In the genomic region with DNA sequence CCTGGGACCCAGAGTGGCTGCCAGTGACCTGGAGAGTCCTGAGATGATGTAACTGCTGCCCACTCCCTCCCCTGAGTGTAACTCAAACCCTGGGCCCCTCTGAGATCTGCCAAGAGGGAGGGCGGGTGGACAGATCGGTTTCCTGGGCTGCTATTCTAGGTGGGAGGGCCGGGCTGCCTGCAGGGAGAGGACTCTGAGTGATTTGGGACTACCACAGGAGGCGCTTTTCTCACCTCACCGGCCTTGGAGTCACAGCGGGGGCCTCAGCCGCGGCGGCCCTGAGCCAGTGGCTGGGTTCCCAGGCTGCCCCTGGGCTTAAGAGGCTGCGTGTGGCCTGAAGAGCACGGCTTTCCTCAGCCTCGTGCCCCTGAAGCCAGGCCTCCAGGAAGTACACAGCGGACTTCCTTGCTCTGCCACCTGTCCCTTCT, we compare ENCODE assay signal across 9 cellular contexts. TPM values are rescaled to one million over a fixed set of nuclear protein-coding genes. Genes with fewer than 3 reads are reported as not detected.
DNase-seq lines count a peak whose midpoint lies in the region; ATAC-seq and TF ChIP-seq lines count a peak whose summit lies in the region.
"Had no signal": no experiment of that assay in that cellular context is flagged by ENCODE, and none has a peak within 500 bp of the region (broad histone marks: within the 10 kb centered on the region; RNA-seq: fewer than 3 reads in every experiment).

No MANE protein-coding gene starts in this region.

- H3K9me1 ChIP-seq in IMR-90 (ENCODE audit: insufficient read depth, low read length) = peaks cover 21% of the 10 kb centered on the region; the same call in 1 of the 2 replicates

- H3K9ac ChIP-seq in IMR-90 (ENCODE audit: low read depth, low read length) (no peak overlapping the region), PC-3 (ENCODE audit: low read length) (no peak overlapping the region)

- peak overlapping the region; percentile 63 for H2AFZ ChIP-seq in IMR-90 (replicated peaks; ENCODE audit: low read length, poor library complexity)
- no peak overlapping the region for H2AFZ ChIP-seq in PC-3 (ENCODE audit: low read length)

- H2BK15ac ChIP-seq in IMR-90 (ENCODE audit: low read depth, low read length) = no peak overlapping the region

- H3K4me2 ChIP-seq in IMR-90 (ENCODE audit: low read depth, low read length) = no peak overlapping the region
- H3K4me2 ChIP-seq in PC-3 (ENCODE audit: low read length) = no peak overlapping the region

- H3F3A ChIP-seq in PC-3 (ENCODE audit: low read length, unreplicated experiment) = no peaks in the 10 kb centered on the region

- WGBS in IMR-90 (ENCODE audit: extremely low coverage in 2 of 2, insufficient read length in 1 of 2), 2 experiments = 65% methylated on average over 4 of the region's 13 CpGs; no CpG with 5 or more reads in 1 of the 2 experiments

- peak overlapping the region; percentile 57 for H3K4ac ChIP-seq in IMR-90 (ENCODE audit: low read depth, low read length)

- no peak overlapping the region; the same call in 1 of the 2 replicates for H3K18ac ChIP-seq in IMR-90 (ENCODE audit: low read depth, low read length)

- H3K23ac ChIP-seq in IMR-90 (ENCODE audit: low read depth, low read length) = no peak overlapping the region; the same call in 1 of the 2 replicates

- no peak overlapping the region for H2BK5ac ChIP-seq in IMR-90 (ENCODE audit: low read depth, low read length, poor library complexity, severe bottlenecking)

- H4K8ac ChIP-seq in IMR-90 (ENCODE audit: low read depth in 2 of 2, low read length in 2 of 2) = 0 out of 4 replicates have a peak overlapping the region, but pooled peaks of 1 of the 2 experiments have one; percentile 21

- peak overlapping the region; percentile 64; the same call in 1 of the 2 replicates for H2AK5ac ChIP-seq in IMR-90 (ENCODE audit: low read depth, low read length)

- no peaks in the 10 kb centered on the region for H3K9me3 ChIP-seq in IMR-90 (ENCODE audit: control insufficient read depth, insufficient read depth, low read length)
- no peaks in the 10 kb centered on the region for H3K9me3 ChIP-seq in neutrophil
- no peaks in the 10 kb centered on the region for H3K9me3 ChIP-seq in PC-3 (ENCODE audit: low read length)

- peaks cover 2% of the 10 kb centered on the region; the same call in 1 of the 2 replicates for H3K36me3 ChIP-seq in IMR-90 (ENCODE audit: control insufficient read depth, insufficient read depth, low read length)
- H3K36me3 ChIP-seq in neutrophil = peaks cover 50% of the 10 kb centered on the region
- peaks cover 7% of the 10 kb centered on the region; the same call in 1 of the 2 replicates for H3K36me3 ChIP-seq in PC-3 (ENCODE audit: low read depth, low read length)

- no peak for TF ChIP-seq RAD21 in IMR-90 (IDR thresholded peaks at IDR 0.05; ENCODE audit: low read length)

- H3K27ac ChIP-seq in IMR-90 (ENCODE audit: insufficient read depth, low read length) (no peak overlapping the region), caudate nucleus (ENCODE audit: low read depth, low read length) (peak overlapping the region; percentile 8), neutrophil (peak overlapping the region; percentile 99), PC-3 (ENCODE audit: low read length) (no peak overlapping the region)

- intact Hi-C loops in IMR-90 (cut with micrococcal nuclease) = no loop called here
- intact Hi-C loops in PC-3 (cut with micrococcal nuclease) = no loop called here

- H3K9me2 ChIP-seq in PC-3 (replicated peaks; ENCODE audit: low read length) = no peaks in the 10 kb centered on the region

- H2AK9ac ChIP-seq in IMR-90 (replicated peaks; ENCODE audit: low read depth, low read length, poor library complexity) = peak overlapping the region; percentile 23

- peaks cover 18% of the 10 kb centered on the region for H4K20me1 ChIP-seq in IMR-90 (ENCODE audit: insufficient read depth, low read length)
- H4K20me1 ChIP-seq in PC-3 (ENCODE audit: low read length) = peaks cover 51% of the 10 kb centered on the region; the same call in 1 of the 2 replicates

- TF ChIP-seq POLR2A in IMR-90 (IDR thresholded peaks at IDR 0.05; ENCODE audit: low read depth, low read length) = no peak

- CTCF ChIA-PET in IMR-90 (lab: Yijun Ruan, JAX) = no interaction called here
- CTCF ChIA-PET in PC-3 (lab: Charles Lee) = no interaction called here

- dilution Hi-C loops in IMR-90 (cut with HindIII; ENCODE audit: low sequenced_read_pairs, unreplicated experiment) = no loop called here

- H3K79me1 ChIP-seq in IMR-90 (ENCODE audit: low read depth in 1 of 2, low read length in 2 of 2) = peaks cover 30 to 51% of the 10 kb centered on the region in 2 experiments

- peaks cover 70% of the 10 kb centered on the region for H3K79me2 ChIP-seq in PC-3 (ENCODE audit: low read length)

- peak; percentile 44 for DNase-seq in ELF-1 (ENCODE audit: low read depth, low spot score)
- no peak for DNase-seq in IMR-90
- peak in 1 of 61 donors; percentile 8 for DNase-seq in caudate nucleus (lab: John Stamatoyannopoulos, UW)
- DNase-seq in GM20000 (ENCODE audit: low spot score) = no peak
- no peak for DNase-seq in PC-3
- DNase-seq in cortex of kidney (lab: John Stamatoyannopoulos, UW) = no peak
- DNase-seq: NCI-H345 had no signal

- no peak overlapping the region for H3K56ac ChIP-seq in IMR-90 (ENCODE audit: extremely low read depth, insufficient read depth, low read length)

- H3K27me3 ChIP-seq in IMR-90 (ENCODE audit: control insufficient read depth, insufficient read depth, low read length) = no peaks in the 10 kb centered on the region
- no peaks in the 10 kb centered on the region for H3K27me3 ChIP-seq in neutrophil
- H3K27me3 ChIP-seq in PC-3 (ENCODE audit: low read length) = no peaks in the 10 kb centered on the region

- no peak overlapping the region for H2BK20ac ChIP-seq in IMR-90 (ENCODE audit: low read depth, low read length)

- no peak overlapping the region for H4K91ac ChIP-seq in IMR-90 (ENCODE audit: insufficient read depth, low read depth, low read length)

- no peak overlapping the region; the same call in 1 of the 2 replicates for H4K5ac ChIP-seq in IMR-90 (ENCODE audit: low read depth, low read length)

- no peak overlapping the region for H3K14ac ChIP-seq in IMR-90 (replicated peaks; ENCODE audit: low read depth, low read length)

- no TSS peak for BruUV-seq in IMR-90 (replicated peaks; lab: Mats Ljungman, UMichigan)
- BruUV-seq in PC-3 (replicated peaks; lab: Mats Ljungman, UMichigan) = no TSS peak

- H3K4me1 ChIP-seq in IMR-90 (ENCODE audit: control insufficient read depth, insufficient read depth, low read length) (peaks cover 33% of the 10 kb centered on the region), neutrophil (ENCODE audit: control insufficient read depth in 1 of 2, insufficient read depth in 1 of 2, low read depth in 1 of 2, low read length in 1 of 2) (peaks cover 85 to 88% of the 10 kb centered on the region in 2 experiments), PC-3 (ENCODE audit: insufficient read depth, low read length) (no peaks in the 10 kb centered on the region)

- H3K4me3 ChIP-seq in IMR-90 (ENCODE audit: insufficient read depth, low read depth, low read length) (no peak overlapping the region), neutrophil (ENCODE audit: low read depth in 1 of 2, low read length in 1 of 2) (peak overlapping the region; percentile 80 to 96), PC-3 (ENCODE audit: low read length) (no peak overlapping the region)

- ATAC-seq in IMR-90 (ENCODE audit: low read depth) = no peak
- ATAC-seq in GM18868 (IDR thresholded peaks at IDR 0.05; ENCODE audit: unreplicated experiment) = no peak
- no peak for ATAC-seq in PC-3

- TF ChIP-seq CTCF in IMR-90 (conservative IDR thresholded peaks at IDR 0.05; ENCODE audit: low read depth, low read length) = 0 out of 2 replicates have a peak, but pooled peaks have one; percentile 11
- TF ChIP-seq CTCF in neutrophil (IDR thresholded peaks at IDR 0.05) = no peak
- no peak for TF ChIP-seq CTCF in GM20000 (IDR thresholded peaks at IDR 0.05; ENCODE audit: extremely low read depth, missing control alignments)
- no peak for TF ChIP-seq CTCF in PC-3 (conservative IDR thresholded peaks at IDR 0.05; ENCODE audit: low read depth, low read length)

- H2BK120ac ChIP-seq in IMR-90 (ENCODE audit: low read depth, low read length) = no peak overlapping the region

- in situ Hi-C loops in IMR-90 (cut with MboI; ENCODE audit: low sequenced_read_pairs) = no loop called here

- POLR2A ChIA-PET in IMR-90 (lab: Charles Lee; ENCODE audit: unreplicated experiment) (no interaction called here), PC-3 (lab: Charles Lee; ENCODE audit: unreplicated experiment) (interaction anchor here (0.5 kb wide), 1 partner anchor 74 kb away, joined by 4 read pairs; no protein-coding TSS in a partner anchor)

TF ChIP-seq in IMR-90, 13 proteins besides CTCF, POLR2A, EP300 and RAD21:
- TF ChIP-seq NFE2L2 (IDR thresholded peaks at IDR 0.05; ENCODE audit: low read depth, low read length) = no peak
- peak; percentile 16; the same call in 1 of the 2 replicates for TF ChIP-seq CEBPB (IDR thresholded peaks at IDR 0.05; ENCODE audit: low read depth, low read length)

RNA-seq across cellular contexts. Expression of gene RELT, which starts 11.4 kb away (rescaled TPM):
- total RNA-seq in IMR-90 (2012; rRNA removed) (2.3 and 3.1 TPM in 2 replicates), PC-3 (2014; rRNA removed) (24.5 and 34.0 TPM in 2 replicates)
- polyA plus RNA-seq in IMR-90 (2012; rRNA removed) = 5.3 and 6.5 TPM in 2 replicates
- polyA plus RNA-seq in IMR-90 (2012; cell fraction: cytosol; rRNA removed) = 4.3 and 5.3 TPM in 2 replicates
- 17.5 and 30.8 TPM in 2 replicates for polyA plus RNA-seq in IMR-90 (2012; cell fraction: nucleus; rRNA removed; ENCODE audit: low replicate concordance)

Comparison
In these comparisons a context has a peak if more than half of its experiments do, and no peak if none do; other contexts are left out.
1. H3K27ac ChIP-seq: peak in caudate nucleus (single experiment) and neutrophil (single experiment); none in IMR-90 (single experiment) and PC-3 (single experiment).
2. H3K4me3 ChIP-seq: peak in neutrophil (2 of 2); none in IMR-90 (single experiment) and PC-3 (single experiment).